Comparison of ENCODE assay signal across 8 cellular contexts in genomic region chr13:30461279-30462066, GRCh38. TPM values are rescaled to one million over a fixed set of nuclear protein-coding genes. Genes with fewer than 3 reads are reported as not detected.
DNase-seq lines count a peak whose midpoint lies in the region; TF ChIP-seq lines count a peak whose summit lies in the region.
"Not testable (repeated sequence)": the region's sequence is repeated elsewhere in the genome, so short reads cannot be mapped to it uniquely, and the experiment has no call there.

No MANE protein-coding gene starts in this region.

- peak; percentile 19 for DNase-seq in Caki2 (ENCODE audit: low read depth)
- peak; percentile 48 for DNase-seq in RKO (ENCODE audit: low spot score)
- DNase-seq in dermis microvascular lymphatic vessel endothelial cell (ENCODE audit: low read depth in 2 of 2), result peak; percentile 40 to 41
- DNase-seq in hepatocyte (ENCODE audit: low spot score); tibial artery: not testable (repeated sequence)

- not testable (repeated sequence) for H3K36me3 ChIP-seq in hepatocyte (replicated peaks; ENCODE audit: insufficient read depth, low read depth); neural cell (ENCODE audit: insufficient read depth, low read length)
- H3K36me3 ChIP-seq in tibial artery, result peaks cover 3 to 29% (median 14%) of the 10 kb centered on the region in 3 donors

- H3K4me2 ChIP-seq in hepatocyte; neural cell (ENCODE audit: low read length): not testable (repeated sequence)

- H3K27me3 Mint-ChIP-seq in IgD-negative memory B cell; activated naive CD4-positive, alpha-beta T cell treated with anti-CD3 and anti-CD28 coated beads, Interleukin-2, amount 50 U/mL, for 24 hours: not testable (repeated sequence)

- not testable (repeated sequence) for H3K9me2 ChIP-seq in hepatocyte (replicated peaks; ENCODE audit: insufficient read depth); neural cell (ENCODE audit: insufficient read depth, low read length)

- 93% methylated on average over 3 of the region's 3 CpGs for WGBS in hepatocyte (ENCODE audit: low lambda C conversion rate, missing lambda C conversion rate)

- not testable (repeated sequence) for H3K27me3 ChIP-seq in hepatocyte; neural cell (ENCODE audit: insufficient read depth, low read depth, low read length); tibial artery

- not testable (repeated sequence) for H3K4me1 ChIP-seq in hepatocyte (ENCODE audit: insufficient read depth)
- peaks cover 0 to 34% (median 24%) of the 10 kb centered on the region in 4 donors for H3K4me1 ChIP-seq in tibial artery

- H3K9ac ChIP-seq in neural cell (ENCODE audit: low read length), result not testable (repeated sequence)

- H3K27ac Mint-ChIP-seq in IgD-negative memory B cell, result peak overlapping the region; percentile 67 to 99 (median 68)
- peak overlapping the region; percentile 97 for H3K27ac Mint-ChIP-seq in activated naive CD4-positive, alpha-beta T cell treated with anti-CD3 and anti-CD28 coated beads, Interleukin-2, amount 50 U/mL, for 24 hours

- TF ChIP-seq CTCF in hepatocyte (IDR thresholded peaks at IDR 0.05; ENCODE audit: poor library complexity) (peak; percentile 53), neural cell (IDR thresholded peaks at IDR 0.05; ENCODE audit: poor library complexity, severe bottlenecking) (peak; percentile 72), tibial artery (IDR thresholded peaks at IDR 0.05) (peak; percentile 42 to 55)

- not testable (repeated sequence) for H2AFZ ChIP-seq in hepatocyte; neural cell (ENCODE audit: low read depth, low read length)

- intact Hi-C loops in tibial artery (cut with DNase I; ENCODE audit: low total_unique reads), result loop anchor here (10.0 kb wide), 2 partner anchors 327 to 583 kb away; no protein-coding TSS in a partner anchor

- peaks cover 27% of the 10 kb centered on the region for H3K79me2 ChIP-seq in hepatocyte
- H3K79me2 ChIP-seq in neural cell (replicated peaks; ENCODE audit: insufficient read depth, low read length), result peaks cover 30% of the 10 kb centered on the region

- not testable (repeated sequence) for H3K36me3 Mint-ChIP-seq in IgD-negative memory B cell
- H3K36me3 Mint-ChIP-seq in activated naive CD4-positive, alpha-beta T cell treated with anti-CD3 and anti-CD28 coated beads, Interleukin-2, amount 50 U/mL, for 24 hours, result peaks cover 16% of the 10 kb centered on the region

- in situ Hi-C loops in Caki2 (cut with HindIII; ENCODE audit: low pct_unique_long_range_greater_than_20kb, low sequenced_read_pairs), result not testable (repeated sequence)

- not testable (repeated sequence) for H4K20me1 ChIP-seq in hepatocyte (ENCODE audit: insufficient read depth, poor library complexity, severe bottlenecking); neural cell (ENCODE audit: insufficient read depth)

- TF ChIP-seq RAD21 in neural cell (conservative IDR thresholded peaks at IDR 0.05), result peak; percentile 80

- not testable (repeated sequence) for H3K9me3 ChIP-seq in hepatocyte (ENCODE audit: low read depth); neural cell (ENCODE audit: low read length); tibial artery

- H3K27ac ChIP-seq in hepatocyte; neural cell (ENCODE audit: low read length): not testable (repeated sequence)
- peak overlapping the region; percentile 96 to 100 for H3K27ac ChIP-seq in tibial artery

- not testable (repeated sequence) for H3K9me3 Mint-ChIP-seq in IgD-negative memory B cell; activated naive CD4-positive, alpha-beta T cell treated with anti-CD3 and anti-CD28 coated beads, Interleukin-2, amount 50 U/mL, for 24 hours

- not testable (repeated sequence) for H3K4me3 ChIP-seq in hepatocyte; neural cell (ENCODE audit: low read length); tibial artery

- peak overlapping the region in 3 of 4 donors; percentile 21 to 98 (median 66) for H3K4me3 Mint-ChIP-seq in IgD-negative memory B cell
- peak overlapping the region; percentile 60 for H3K4me3 Mint-ChIP-seq in activated naive CD4-positive, alpha-beta T cell treated with anti-CD3 and anti-CD28 coated beads, Interleukin-2, amount 50 U/mL, for 24 hours

- H3K4me1 Mint-ChIP-seq in IgD-negative memory B cell, result peaks cover 35 to 48% (median 47%) of the 10 kb centered on the region in 3 donors
- H3K4me1 Mint-ChIP-seq in activated naive CD4-positive, alpha-beta T cell treated with anti-CD3 and anti-CD28 coated beads, Interleukin-2, amount 50 U/mL, for 24 hours, result peaks cover 57% of the 10 kb centered on the region

- H3F3A ChIP-seq in neural cell (ENCODE audit: insufficient read depth, low read length, poor library complexity, severe bottlenecking), result not testable (repeated sequence)

- not testable (repeated sequence) for TF ChIP-seq EP300 in neural cell (conservative IDR thresholded peaks at IDR 0.05; ENCODE audit: poor library complexity, severe bottlenecking)

TF ChIP-seq in neural cell, 6 proteins besides CTCF, POLR2A, EP300 and RAD21:
- peak; percentile 76 for TF ChIP-seq SMC3 (conservative IDR thresholded peaks at IDR 0.05; ENCODE audit: poor library complexity)
TF ChIP-seq in neural cell: peak in this region for 1; not testable (repeated sequence) for 5.

RNA-seq across cellular contexts. Expression of gene HMGB1, which starts 4.3 kb away (rescaled TPM):
- 636 and 694 TPM in 2 replicates for total RNA-seq in Caki2 (2014; rRNA removed; shearing (Covaris generic); ENCODE audit: low replicate concordance)
- polyA plus RNA-seq in IgD-negative memory B cell, result 580 TPM
- total RNA-seq in dermis microvascular lymphatic vessel endothelial cell, result 120 and 230 TPM in 2 replicates
- 372 and 394 TPM in 2 replicates for total RNA-seq in hepatocyte
- polyA plus RNA-seq in hepatocyte, result 416 and 429 TPM in 2 replicates
- polyA plus RNA-seq in neural cell, result 949 and 1,091 TPM in 2 replicates
- polyA minus RNA-seq in neural cell, result 250 and 501 TPM in 2 replicates

RNA-seq across cellular contexts. Expression of gene UBE2L5, which starts 39.2 kb away (rescaled TPM):
- not detected in 2 replicates for total RNA-seq in Caki2 (2014; rRNA removed; shearing (Covaris generic); ENCODE audit: low replicate concordance)
- polyA plus RNA-seq in IgD-negative memory B cell, result not detected
- not detected in 2 replicates for total RNA-seq in dermis microvascular lymphatic vessel endothelial cell
- total RNA-seq in hepatocyte, result not detected in 2 replicates
- not detected in 2 replicates for polyA plus RNA-seq in hepatocyte
- polyA plus RNA-seq in neural cell, result not detected in 2 replicates
- not detected in 2 replicates for polyA minus RNA-seq in neural cell
